8 cellular contexts compared by ENCODE assay signal in genomic region chr7:14207711-14208110, GRCh38.
"Had no signal": no experiment of that assay in that cellular context is flagged by ENCODE, and none has a peak within 500 bp of the region (broad histone marks: within the 10 kb centered on the region; RNA-seq: fewer than 3 reads in every experiment).

No MANE protein-coding gene starts in this region.

- H3K4me1 ChIP-seq: HAP-1 had no signal

- ATAC-seq: HCT116 had no signal

- H3K9me3 ChIP-seq: HAP-1 had no signal

- H3K9ac ChIP-seq: GM23248, KMS-11 had no signal

- DNase-seq: GOT3, H7, HFFc6, KBM-7 had no signal

- H3K36me3 ChIP-seq: HAP-1 had no signal

- H3K4me3 ChIP-seq: GM23248, HAP-1 had no signal

- H3K27ac ChIP-seq: GM23248, KMS-11 had no signal

- H2AFZ ChIP-seq: GM23248 had no signal

- H3K4me2 ChIP-seq: KMS-11 had no signal
